Comparison of ENCODE assay signal across 22 cellular contexts in the genomic region with DNA sequence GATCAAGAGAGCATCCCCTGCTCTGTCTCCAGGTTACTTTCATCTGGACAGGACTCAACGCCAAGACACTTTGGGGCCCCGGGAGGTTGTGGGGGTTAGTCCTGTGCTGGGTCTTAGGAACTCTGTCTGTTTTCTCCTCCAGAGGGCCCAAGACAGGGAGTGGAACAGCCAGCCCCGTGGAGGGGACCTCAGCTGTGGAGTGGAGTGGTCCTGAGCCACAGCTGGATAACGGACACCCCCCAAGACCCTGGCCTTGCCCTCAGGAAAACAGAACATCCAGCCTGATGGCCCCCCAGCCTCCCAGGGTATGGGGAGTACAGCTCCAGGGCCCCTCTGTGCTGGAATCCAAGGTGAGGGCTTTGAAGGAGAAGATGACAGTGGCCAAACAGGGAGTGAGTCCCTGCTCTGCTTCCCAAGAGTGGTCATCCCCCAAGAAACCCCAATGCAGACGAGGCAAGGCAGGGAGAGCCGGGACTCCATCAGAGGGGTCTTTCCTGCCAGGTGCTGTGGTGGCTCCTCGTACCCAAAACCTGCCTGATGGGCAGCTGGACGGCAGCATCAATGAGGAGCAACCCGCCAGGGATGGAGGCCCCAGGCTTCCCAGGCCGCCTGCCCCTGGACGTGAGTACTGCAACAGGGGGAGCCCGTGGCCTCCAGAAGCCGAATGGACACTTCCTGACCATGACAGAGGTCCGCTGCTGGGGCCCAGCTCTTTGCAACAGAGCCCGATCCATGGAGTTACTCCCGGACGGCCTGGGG. TPM values are rescaled to one million over a fixed set of nuclear protein-coding genes. Genes with fewer than 3 reads are reported as not detected.
DNase-seq lines count a peak whose midpoint lies in the region; ATAC-seq, FAIRE-seq and TF ChIP-seq lines count a peak whose summit lies in the region.
"Had no signal": no experiment of that assay in that cellular context is flagged by ENCODE, and none has a peak within 500 bp of the region (broad histone marks: within the 10 kb centered on the region; RNA-seq: fewer than 3 reads in every experiment).

No MANE protein-coding gene starts in this region.

- POLR2A ChIA-PET in K562 (lab: Yijun Ruan, JAX) = no interaction called here

- DNase-seq in H7 (peak; percentile 46), K562 (ENCODE audit: extremely low read depth in 1 of 4, low spot score in 3 of 4) (no peak), kidney (peak; percentile 71), osteoblast (ENCODE audit: insufficient read length, low spot score, missing footprints) (peak; percentile 66), NCI-H1048 (lab: John Stamatoyannopoulos, UW) (no peak), SIG-M5 (lab: John Stamatoyannopoulos, UW) (no peak), NCI-H774 (lab: John Stamatoyannopoulos, UW) (no peak), DMS53 (lab: John Stamatoyannopoulos, UW) (no peak)
- DNase-seq: ACHN; BE2C; C1 segment of cervical spinal cord; CD4-positive, CD25-positive, alpha-beta regulatory T cell; CD8-positive, alpha-beta memory T cell; COR-L47; DMS 273 treated with DMSO at 0.1 percent for 48 hours; GM23248 had no signal

- H3K4me1 ChIP-seq in K562 (replicated peaks in 1 of 2; ENCODE audit: control insufficient read depth in 2 of 2, insufficient read depth in 2 of 2, low read length in 2 of 2) (peaks cover 13 to 25% of the 10 kb centered on the region in 2 experiments; a peak in 4 of 5 replicates), kidney (ENCODE audit: control insufficient read depth in 1 of 2, insufficient read depth in 1 of 2, low read depth in 1 of 2, low read length in 2 of 2) (peaks cover 0 to 7% of the 10 kb centered on the region in 2 donors), osteoblast (ENCODE audit: insufficient read depth, low read length) (peaks cover 8% of the 10 kb centered on the region)
- H3K4me1 ChIP-seq: BE2C had no signal

- H3K27me3 ChIP-seq in H7 (ENCODE audit: control insufficient read depth, insufficient read depth, low read length) (peaks cover 28% of the 10 kb centered on the region), K562 (ENCODE audit: control insufficient read depth in 2 of 2, insufficient read depth in 2 of 2, low read length in 2 of 2) (no peaks in the 10 kb centered on the region; a peak in 1 of 5 replicates), osteoblast (ENCODE audit: insufficient read depth, low read length) (no peaks in the 10 kb centered on the region)
- H3K27me3 ChIP-seq: BE2C had no signal

- in situ Hi-C loops in K562 (cut with MboI) = no loop called here

- no peaks in the 10 kb centered on the region for H3K36me3 ChIP-seq in H7 (replicated peaks; ENCODE audit: control insufficient read depth, insufficient read depth, low read length)
- no peaks in the 10 kb centered on the region for H3K36me3 ChIP-seq in K562 (ENCODE audit: control insufficient read depth, insufficient read depth, low read length)
- H3K36me3 ChIP-seq in kidney (ENCODE audit: control insufficient read depth in 1 of 2, insufficient read depth in 2 of 2, low read length in 2 of 2) = peaks cover 0 to 5% of the 10 kb centered on the region in 2 donors
- peaks cover 15% of the 10 kb centered on the region for H3K36me3 ChIP-seq in osteoblast (ENCODE audit: insufficient read depth, low read length)
- H3K36me3 ChIP-seq: BE2C had no signal

- H3K4me3 ChIP-seq in H7 (ENCODE audit: insufficient read depth, low read depth, low read length) (no peak overlapping the region), K562 (no peak overlapping the region), kidney (ENCODE audit: low read length in 2 of 2) (no peak overlapping the region), osteoblast (ENCODE audit: insufficient read depth, low read length) (no peak overlapping the region)
- H3K4me3 ChIP-seq: GM23248 had no signal

- BruUV-seq in K562 (replicated peaks; lab: Mats Ljungman, UMichigan) = no TSS peak

- H2AFZ ChIP-seq in K562 (ENCODE audit: low read depth, low read length) (peak overlapping the region; percentile 63; the same call in 1 of the 2 replicates), osteoblast (ENCODE audit: low read length) (no peak overlapping the region)
- H2AFZ ChIP-seq: GM23248 had no signal

- H3K4me2 ChIP-seq in K562 (ENCODE audit: insufficient read depth, low read length) (no peak overlapping the region), osteoblast (ENCODE audit: insufficient read depth, low read length) (no peak overlapping the region)

- TF ChIP-seq EP300 in K562 (IDR thresholded peaks at IDR 0.05; ENCODE audit: low read length) = no peak

- intact Hi-C loops in K562 (cut with micrococcal nuclease) (no loop called here), kidney (cut with DNase I) (no loop called here)

- CTCF ChIA-PET in K562 (lab: Yijun Ruan, JAX; ENCODE audit: low intra/inter-chr PET ratio) = no interaction called here

- no peak for FAIRE-seq in K562 (lab: Jason Lieb, UNC)
- no peak for FAIRE-seq in kidney (lab: Jason Lieb, UNC)
- FAIRE-seq: A204.1, G401.6, GM12892, GM18507, H54 had no signal

- TF ChIP-seq CTCF in K562 (IDR thresholded peaks at IDR 0.05 in 2 of 3, conservative IDR thresholded peaks at IDR 0.05 in 1 of 3; ENCODE audit: insufficient read depth in 2 of 3, low read depth in 1 of 3, low read length in 3 of 3) (0 out of 6 replicates have a peak, but pooled peaks of 1 of the 3 experiments have one; percentile 6), kidney (IDR thresholded peaks at IDR 0.05; ENCODE audit: borderline replicate concordance, extremely low read depth, insufficient read depth) (no peak), osteoblast (IDR thresholded peaks at IDR 0.05; ENCODE audit: extremely low read depth, low read depth, low read length) (no peak)

- WGBS in K562 (ENCODE audit: insufficient coverage, low coverage, missing lambda C conversion rate) = 39% methylated on average over 17 of the region's 17 CpGs

- H3K9me3 ChIP-seq in K562 (replicated peaks; ENCODE audit: control insufficient read depth, insufficient read depth, low read depth, low read length) (no peaks in the 10 kb centered on the region), kidney (ENCODE audit: control insufficient read depth in 1 of 2, low read length in 2 of 2) (no peaks in the 10 kb centered on the region), osteoblast (ENCODE audit: low read depth, low read length) (no peaks in the 10 kb centered on the region)
- H3K9me3 ChIP-seq: BE2C had no signal

- no peaks in the 10 kb centered on the region for H3K79me2 ChIP-seq in K562 (ENCODE audit: control insufficient read depth, insufficient read depth, low read length)
- peaks cover 12% of the 10 kb centered on the region for H3K79me2 ChIP-seq in osteoblast (ENCODE audit: insufficient read depth, low read length)

- peak overlapping the region in 1 of 2 experiments; percentile 42; a peak in 1 of 4 replicates for H3K9ac ChIP-seq in K562 (ENCODE audit: insufficient read depth in 1 of 2, low read depth in 2 of 2, low read length in 2 of 2)
- no peak overlapping the region for H3K9ac ChIP-seq in kidney (ENCODE audit: low read length in 2 of 2)
- H3K9ac ChIP-seq: GM23248 had no signal

- no peaks in the 10 kb centered on the region for H3K9me1 ChIP-seq in K562 (ENCODE audit: control insufficient read depth, insufficient read depth, low read length)

- H4K20me1 ChIP-seq in K562 (replicated peaks; ENCODE audit: control insufficient read depth, insufficient read depth, low read length) (no peaks in the 10 kb centered on the region), osteoblast (ENCODE audit: insufficient read depth, low read length) (no peaks in the 10 kb centered on the region)

- ATAC-seq in K562 = peak; percentile 12; the same call in 1 of the 3 replicates

- H3K27ac ChIP-seq in K562 (ENCODE audit: extremely low read depth, low read depth, low read length) (no peak overlapping the region), kidney (ENCODE audit: low read depth in 2 of 2, low read length in 2 of 2) (no peak overlapping the region), osteoblast (ENCODE audit: low read depth, low read length) (no peak overlapping the region)
- H3K27ac ChIP-seq: GM23248 had no signal

- no peak for TF ChIP-seq POLR2A in K562 (conservative IDR thresholded peaks at IDR 0.05)

- TF ChIP-seq RAD21 in K562 (CRISPR knock-in tag; conservative IDR thresholded peaks at IDR 0.05 in 1 of 2, IDR thresholded peaks at IDR 0.05 in 1 of 2) = no peak

TF ChIP-seq in K562, 482 proteins besides CTCF, POLR2A, EP300 and RAD21 (continues in another document):
- TF ChIP-seq NRF1 (conservative IDR thresholded peaks at IDR 0.05 in 1 of 2, IDR thresholded peaks at IDR 0.05 in 1 of 2) = no peak
- TF ChIP-seq ZNF24 (IDR thresholded peaks at IDR 0.05) = no peak
- no peak for TF ChIP-seq TAF9B (IDR thresholded peaks at IDR 0.05; ENCODE audit: partially characterized antibody)

RNA-seq across cellular contexts. Expression of a gene that starts 3.5 kb away (rescaled TPM):
- 1.1 and 3.4 TPM in 2 replicates for total RNA-seq in H7 (2014; rRNA removed; shearing (Covaris generic))
- 0.35 and 0.56 TPM in 2 replicates for total RNA-seq in K562 (2011; cell fraction: chromatin; rRNA removed; ENCODE audit: low replicate concordance)
- total RNA-seq in K562 (2011; cell fraction: nucleolus; rRNA removed) = 0.17 and 0.39 TPM in 2 replicates
- 0.15 and 0.37 TPM in 2 replicates for total RNA-seq in K562 (2011; cell fraction: nucleoplasm; rRNA removed)
- total RNA-seq in K562 (2014; rRNA removed) (0.29 and 1.1 TPM in 2 replicates), K562 (2014; rRNA removed; fragmentation: Illumina TruSeq; extraction: Trizol) (0.03 and 0.04 TPM in 2 replicates), K562 (2015; rRNA removed; fragmentation: Illumina TruSeq; extraction: Trizol) (0.14 and 0.57 TPM in 2 replicates), K562 (2021) (0.16 and 0.36 TPM in 2 replicates), kidney (12.3 TPM), osteoblast (11.8 and 12.7 TPM in 2 replicates)
- polyA plus RNA-seq in K562 (2011; rRNA removed) (0.01 and 0.11 TPM in 2 replicates), K562 (2014; fragmentation: Illumina TruSeq; extraction: Trizol) (0.07 and 0.15 TPM in 2 replicates), K562 (2014; fragmentation: Nextera tagmentation; extraction: Ambion mirVana) (under 1 TPM in 1 of 2 experiments, not detected in 1; 0.18 TPM), K562 (2014; rRNA removed) (0.17 and 0.36 TPM in 2 replicates), kidney (ENCODE audit: insufficient read depth, low read depth, low replicate concordance) (5.4 TPM)
- polyA plus RNA-seq in K562 (2011; cell fraction: cytosol; rRNA removed) = 0.01 and 0.03 TPM in 2 replicates
- 0.13 and 0.20 TPM in 2 replicates for polyA plus RNA-seq in K562 (2011; cell fraction: nucleus; rRNA removed)
- 0.51 and 0.85 TPM in 2 replicates for polyA plus RNA-seq in K562 (2012)
- polyA minus RNA-seq in K562 (2011; rRNA and poly(A)+ RNA removed) = 0.04 and 0.06 TPM in 2 replicates
- not detected in 2 replicates for polyA minus RNA-seq in K562 (2011; cell fraction: cytosol; rRNA and poly(A)+ RNA removed)
- 0.11 and 0.13 TPM in 2 replicates for polyA minus RNA-seq in K562 (2011; cell fraction: nucleus; rRNA and poly(A)+ RNA removed)
- total RNA-seq: HT-29 had no signal

Comparison
In these comparisons a context has a peak if more than half of its experiments do, and no peak if none do; other contexts are left out.
1. DNase-seq: peak in H7 (single experiment), kidney (single experiment) and osteoblast (single experiment); none in K562 (0 of 4), NCI-H1048 (single experiment), SIG-M5 (single experiment), NCI-H774 (single experiment) and DMS53 (single experiment).